Comparison of ENCODE assay signal across 30 cellular contexts in the genomic region with DNA sequence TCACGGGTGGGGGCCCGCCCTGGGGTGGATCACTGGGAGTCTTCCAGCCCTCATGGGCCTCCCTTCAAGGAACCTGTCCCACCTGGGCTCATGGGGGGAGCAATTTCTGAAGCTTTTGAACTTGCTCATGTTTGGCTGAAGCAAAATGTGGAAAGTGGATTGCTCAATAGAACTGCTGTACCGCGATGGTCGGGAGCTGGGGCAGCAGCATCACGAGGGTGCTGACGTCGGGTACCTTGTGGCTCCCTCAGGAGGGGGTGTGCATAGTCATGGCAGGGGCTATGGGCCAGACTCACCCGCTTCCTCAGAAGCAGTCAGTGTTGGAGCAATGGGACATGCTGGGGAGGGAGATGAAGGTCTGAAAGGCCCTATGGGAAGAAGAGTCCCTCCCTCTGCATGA. TPM values are rescaled to one million over a fixed set of nuclear protein-coding genes. Genes with fewer than 3 reads are reported as not detected.
A peak's percentile ranks its signal among the peaks of the same experiment; 100 is the strongest.
DNase-seq lines count a peak whose midpoint lies in the region; ATAC-seq and TF ChIP-seq lines count a peak whose summit lies in the region.
"Had no signal": no experiment of that assay in that cellular context is flagged by ENCODE, and none has a peak within 500 bp of the region (broad histone marks: within the 10 kb centered on the region; RNA-seq: fewer than 3 reads in every experiment).

No MANE protein-coding gene starts in this region.

- CTCF ChIA-PET in activated naive CD4-positive, alpha-beta T cell treated with anti-CD3 and anti-CD28 coated beads, Interleukin-2, amount 10 ng/mL, durations not matched to agents 7 days and 5 days (lab: Charles Lee) = interaction anchor here (0.9 to 3.2 kb wide), 2 partner anchors 11 to 18 kb away, joined by 3 to 16 read pairs; no protein-coding TSS in a partner anchor
- CTCF ChIA-PET in activated naive CD4-positive, alpha-beta T cell treated with anti-CD3 and anti-CD28 coated beads for 36 hours (lab: Charles Lee) = interaction anchor here (0.6 to 1.8 kb wide), 2 partner anchors 47 to 137 kb away, joined by 4 to 5 read pairs; a partner anchor contains a TSS
- CTCF ChIA-PET in RWPE1 (lab: Yijun Ruan, JAX) = interaction anchor here (0.5 to 1.6 kb wide), 4 partner anchors 12 to 1197 kb away, joined by 3 to 12 read pairs (median 4); a partner anchor contains a TSS

- intact Hi-C loops in activated naive CD4-positive, alpha-beta T cell treated with anti-CD3 and anti-CD28 coated beads for 36 hours (cut with micrococcal nuclease) = no loop called here
- intact Hi-C loops in left lung (cut with DNase I) = no loop called here

- TF ChIP-seq CTCF in RWPE1 (conservative IDR thresholded peaks at IDR 0.05; ENCODE audit: low read depth) = no peak
- TF ChIP-seq CTCF in left lung (IDR thresholded peaks at IDR 0.05) = no peak

- no peak for DNase-seq in activated naive CD4-positive, alpha-beta T cell treated with anti-CD3 and anti-CD28 coated beads, Interleukin-2, amount 10 ng/mL, durations not matched to agents 7 days and 5 days
- no peak for DNase-seq in activated naive CD4-positive, alpha-beta T cell treated with anti-CD3 and anti-CD28 coated beads for 36 hours
- DNase-seq in RWPE1 (ENCODE audit: low spot score) (no peak), left lung (peak in 1 of 2 donors; percentile 75), medulla oblongata (ENCODE audit: extremely low spot score) (no peak), glomerular visceral epithelial cell (ENCODE audit: extremely low spot score) (no peak), COLO829 (ENCODE audit: low spot score) (no peak)
- DNase-seq: activated CD4-positive, alpha-beta T cell treated with anti-CD3 and anti-CD28 coated beads for 1 hour; activated T-cell treated with anti-CD3 and anti-CD28 coated beads, Interleukin-2, amount 50 U/mL, for 48 hours; anterior cingulate cortex; BE2C; Caco-2; DMS79; gastrocnemius medialis; GDM1; hippocampal formation; left colon; mesendoderm; NCI-H1417 treated with DMSO at 0.1 percent for 48 hours; NCI-H2081; NCI-H226; NCI-H69; occipital lobe; stomach; thyroid gland had no signal

- H3K9me3 ChIP-seq in left lung = no peaks in the 10 kb centered on the region
- H3K9me3 ChIP-seq: BE2C, Caco-2, gastrocnemius medialis, stomach, thyroid gland had no signal

- peak; percentile 15 for ATAC-seq in left lung
- ATAC-seq: gastrocnemius medialis, left colon had no signal

- H3K4me1 ChIP-seq in left lung = peaks cover 4 to 27% of the 10 kb centered on the region in 2 donors
- H3K4me1 ChIP-seq: BE2C had no signal

- POLR2A ChIA-PET in RWPE1 (lab: Yijun Ruan, JAX; ENCODE audit: low non-redundant PET) = no interaction called here

- H3K27ac ChIP-seq in RWPE1 = peak overlapping the region; percentile 4; the same call in 1 of the 2 replicates
- H3K27ac ChIP-seq in left lung = no peak overlapping the region
- H3K27ac ChIP-seq: coronary artery, gastrocnemius medialis, stomach, thyroid gland had no signal

- peaks cover 45% of the 10 kb centered on the region for H3K36me3 Mint-ChIP-seq in activated naive CD4-positive, alpha-beta T cell treated with anti-CD3 and anti-CD28 coated beads, Interleukin-2, amount 10 ng/mL, durations not matched to agents 7 days and 5 days
- H3K36me3 Mint-ChIP-seq in activated naive CD4-positive, alpha-beta T cell treated with anti-CD3 and anti-CD28 coated beads for 36 hours (ENCODE audit: low read depth) = peaks cover 10% of the 10 kb centered on the region
- H3K36me3 Mint-ChIP-seq: IgD-negative memory B cell had no signal

- no peak overlapping the region for H3K4me3 Mint-ChIP-seq in activated naive CD4-positive, alpha-beta T cell treated with anti-CD3 and anti-CD28 coated beads, Interleukin-2, amount 10 ng/mL, durations not matched to agents 7 days and 5 days
- H3K4me3 Mint-ChIP-seq in activated naive CD4-positive, alpha-beta T cell treated with anti-CD3 and anti-CD28 coated beads for 36 hours = no peak overlapping the region
- H3K4me3 Mint-ChIP-seq: activated naive CD4-positive, alpha-beta T cell treated with anti-CD3 and anti-CD28 coated beads, Interleukin-2, amount 50 U/mL, for 24 hours; IgD-negative memory B cell had no signal

- no peaks in the 10 kb centered on the region for H3K4me1 Mint-ChIP-seq in activated naive CD4-positive, alpha-beta T cell treated with anti-CD3 and anti-CD28 coated beads, Interleukin-2, amount 10 ng/mL, durations not matched to agents 7 days and 5 days
- no peaks in the 10 kb centered on the region for H3K4me1 Mint-ChIP-seq in activated naive CD4-positive, alpha-beta T cell treated with anti-CD3 and anti-CD28 coated beads for 36 hours (ENCODE audit: low read depth)
- H3K4me1 Mint-ChIP-seq: activated naive CD4-positive, alpha-beta T cell treated with anti-CD3 and anti-CD28 coated beads, Interleukin-2, amount 50 U/mL, for 24 hours had no signal

- no peak overlapping the region for H3K4me3 ChIP-seq in left lung
- H3K4me3 ChIP-seq: coronary artery, gastrocnemius medialis, stomach, thyroid gland had no signal

- H3K27me3 Mint-ChIP-seq in activated naive CD4-positive, alpha-beta T cell treated with anti-CD3 and anti-CD28 coated beads, Interleukin-2, amount 10 ng/mL, durations not matched to agents 7 days and 5 days = no peaks in the 10 kb centered on the region
- H3K27me3 Mint-ChIP-seq in activated naive CD4-positive, alpha-beta T cell treated with anti-CD3 and anti-CD28 coated beads for 36 hours (ENCODE audit: low read depth) = no peaks in the 10 kb centered on the region
- H3K27me3 Mint-ChIP-seq: activated naive CD4-positive, alpha-beta T cell treated with anti-CD3 and anti-CD28 coated beads, Interleukin-2, amount 50 U/mL, for 24 hours; IgD-negative memory B cell had no signal

- H3K27me3 ChIP-seq in left lung = no peaks in the 10 kb centered on the region
- H3K27me3 ChIP-seq: BE2C, gastrocnemius medialis, stomach, thyroid gland had no signal

- H3K36me3 ChIP-seq in left lung = peaks cover 0 to 93% of the 10 kb centered on the region in 2 donors
- H3K36me3 ChIP-seq: BE2C had no signal

- H3K9me3 Mint-ChIP-seq in activated naive CD4-positive, alpha-beta T cell treated with anti-CD3 and anti-CD28 coated beads, Interleukin-2, amount 10 ng/mL, durations not matched to agents 7 days and 5 days = no peaks in the 10 kb centered on the region
- H3K9me3 Mint-ChIP-seq in activated naive CD4-positive, alpha-beta T cell treated with anti-CD3 and anti-CD28 coated beads for 36 hours = no peaks in the 10 kb centered on the region
- H3K9me3 Mint-ChIP-seq: activated naive CD4-positive, alpha-beta T cell treated with anti-CD3 and anti-CD28 coated beads, Interleukin-2, amount 50 U/mL, for 24 hours; IgD-negative memory B cell had no signal

- peak overlapping the region; percentile 24 for H3K27ac Mint-ChIP-seq in activated naive CD4-positive, alpha-beta T cell treated with anti-CD3 and anti-CD28 coated beads, Interleukin-2, amount 10 ng/mL, durations not matched to agents 7 days and 5 days
- H3K27ac Mint-ChIP-seq in activated naive CD4-positive, alpha-beta T cell treated with anti-CD3 and anti-CD28 coated beads for 36 hours = no peak overlapping the region

RNA-seq across cellular contexts. Expression of a gene that starts 57.9 kb away (rescaled TPM):
- total RNA-seq in activated naive CD4-positive, alpha-beta T cell treated with anti-CD3 and anti-CD28 coated beads for 36 hours = not detected
- total RNA-seq in left lung = 1 to 10 TPM; 2.1 to 3.6 TPM
- total RNA-seq: gastrocnemius medialis; occipital lobe; SK-MEL-5; T-helper 1 cell treated with Interleukin-12 subunit alpha and Interleukin-12 subunit beta and Interleukin-4 antibody, amounts not matched to agents 30 ng/mL and 1 ng/mL, for 36 hours; thyroid gland had no signal
